ENCODE assay signal across 7 cellular contexts in genomic region chr4:127400736-127401346, GRCh38.
DNase-seq lines count a peak whose midpoint lies in the region; ATAC-seq and TF ChIP-seq lines count a peak whose summit lies in the region.

No MANE protein-coding gene starts in this region.

- H4K20me1 ChIP-seq in OCI-LY3 (ENCODE audit: insufficient read depth, low read length) = no peaks in the 10 kb centered on the region

- no peak for TF ChIP-seq POLR2A in right lobe of liver (IDR thresholded peaks at IDR 0.05)

- intact Hi-C loops in right lobe of liver (cut with DNase I) (no loop called here), aorta (cut with DNase I) (no loop called here)

- H3K4me2 ChIP-seq in OCI-LY3 (ENCODE audit: low read length) = no peak overlapping the region

- no peak overlapping the region for H2AFZ ChIP-seq in OCI-LY3 (ENCODE audit: low read depth, low read length)

- 0% methylated on average over 1 of the region's 1 CpG for WGBS in right lobe of liver (ENCODE audit: insufficient coverage, low coverage, low lambda C conversion rate, missing lambda C conversion rate)
- WGBS in aorta, 2 donors = 3 to 7% methylated on average over 1 of the region's 1 CpG

- H3K4me1 Mint-ChIP-seq in chondrocyte (ENCODE audit: low read depth) = peaks cover 28% of the 10 kb centered on the region

- H3K4me3 ChIP-seq in OCI-LY3 (ENCODE audit: low read length) = no peak overlapping the region
- no peak overlapping the region for H3K4me3 ChIP-seq in right lobe of liver
- H3K4me3 ChIP-seq in aorta (ENCODE audit: low read length in 2 of 2) = no peak overlapping the region

- no peaks in the 10 kb centered on the region for H3K4me1 ChIP-seq in OCI-LY3 (ENCODE audit: low read length)
- H3K4me1 ChIP-seq in right lobe of liver = no peaks in the 10 kb centered on the region
- no peaks in the 10 kb centered on the region for H3K4me1 ChIP-seq in aorta (ENCODE audit: control insufficient read depth in 1 of 2, insufficient read depth in 2 of 2, low read length in 2 of 2)

- H3K27me3 Mint-ChIP-seq in chondrocyte (ENCODE audit: low read depth) = no peaks in the 10 kb centered on the region

- H3K27ac ChIP-seq in OCI-LY3 (ENCODE audit: low read length) = no peak overlapping the region
- no peak overlapping the region for H3K27ac ChIP-seq in right lobe of liver
- H3K27ac ChIP-seq in aorta (ENCODE audit: low read depth in 1 of 2, low read length in 2 of 2) = no peak overlapping the region

- ATAC-seq in GM19372 (IDR thresholded peaks at IDR 0.05; ENCODE audit: low read depth, unreplicated experiment) (peak; percentile 84), HG03432 (IDR thresholded peaks at IDR 0.05; ENCODE audit: unreplicated experiment) (peak; percentile 92), right lobe of liver (peak; percentile 74 to 82 (median 80)), aorta (ENCODE audit: low FRiP score) (no peak)

- no peak overlapping the region for H3K9ac ChIP-seq in OCI-LY3 (ENCODE audit: low read length)

- H3K9me3 ChIP-seq in OCI-LY3 (ENCODE audit: insufficient read depth, low read length) (no peaks in the 10 kb centered on the region), right lobe of liver (no peaks in the 10 kb centered on the region), aorta (ENCODE audit: control insufficient read depth, low read length) (peaks cover 1% of the 10 kb centered on the region)

- TF ChIP-seq CTCF in OCI-LY3 (IDR thresholded peaks at IDR 0.05; ENCODE audit: low read depth, low read length) (peak; percentile 86), chondrocyte (IDR thresholded peaks at IDR 0.05) (peak; percentile 85), right lobe of liver (IDR thresholded peaks at IDR 0.05) (peak; percentile 57 to 77 (median 64))

- no peaks in the 10 kb centered on the region for H3K36me3 Mint-ChIP-seq in chondrocyte (ENCODE audit: low read depth)

- no peak overlapping the region for H3K27ac Mint-ChIP-seq in chondrocyte (ENCODE audit: unreplicated experiment)

- no peaks in the 10 kb centered on the region for H3K36me3 ChIP-seq in OCI-LY3 (replicated peaks; ENCODE audit: low read depth, low read length)
- H3K36me3 ChIP-seq in right lobe of liver = no peaks in the 10 kb centered on the region
- H3K36me3 ChIP-seq in aorta (ENCODE audit: control insufficient read depth in 1 of 2, insufficient read depth in 2 of 2, low read length in 1 of 2) = no peaks in the 10 kb centered on the region

- H3K9me3 Mint-ChIP-seq in chondrocyte (ENCODE audit: low read depth) = no peaks in the 10 kb centered on the region

- H3K79me2 ChIP-seq in OCI-LY3 (ENCODE audit: low read length) = no peaks in the 10 kb centered on the region

- DNase-seq in GDM1 (lab: John Stamatoyannopoulos, UW) (peak; percentile 16), chondrocyte (ENCODE audit: low spot score) (no peak), right lobe of liver (peak in 2 of 3 donors; percentile 36 to 59), aorta (peak; percentile 63 to 78)

- H3K27me3 ChIP-seq in OCI-LY3 (ENCODE audit: low read depth, low read length) (0 out of 2 replicates have a peak, but pooled peaks cover 5% of the 10 kb centered on the region), right lobe of liver (no peaks in the 10 kb centered on the region), aorta (ENCODE audit: control insufficient read depth in 1 of 2, insufficient read depth in 2 of 2, low read length in 1 of 2) (no peaks in the 10 kb centered on the region)

- H3K4me3 Mint-ChIP-seq in chondrocyte (ENCODE audit: unreplicated experiment) = no peak overlapping the region
